Comparison of ENCODE assay signal across 22 cellular contexts in genomic region chr7:1747004-1747801, GRCh38.
"Had no signal": no experiment of that assay in that cellular context is flagged by ENCODE, and none has a peak within 500 bp of the region (broad histone marks: within the 10 kb centered on the region; RNA-seq: fewer than 3 reads in every experiment).

No MANE protein-coding gene starts in this region.

- H3K9me3 ChIP-seq: ascending aorta, body of pancreas, MG63, SJSA1 had no signal

- H3K27ac ChIP-seq: ascending aorta, body of pancreas, PC-9, SJSA1 had no signal

- H3K27me3 ChIP-seq: ascending aorta, MG63 had no signal

- H3K4me1 ChIP-seq: ascending aorta, SJSA1 had no signal

- DNase-seq: activated CD4-positive, alpha-beta T cell treated with anti-CD3 and anti-CD28 coated beads for 4 hours; activated CD8-positive, alpha-beta memory T cell treated with anti-CD3 and anti-CD28 coated beads, Interleukin-2, amount 10 ng/mL, durations not matched to agents 7 days and 5 days; activated effector memory CD4-positive, alpha-beta T cell treated with Interleukin-2 at 50 U/mL for 16 hours; activated naive CD4-positive, alpha-beta T cell; activated naive CD8-positive, alpha-beta T cell treated with anti-CD3 and anti-CD28 coated beads, Interleukin-2, amount 50 U/mL, for 24 hours; activated T-cell treated with anti-CD3 and anti-CD28 coated beads, Interleukin-2, amount 50 U/mL, for 24 hours; amniotic stem cell; body of pancreas; central memory CD4-positive, alpha-beta T cell; MG63; MV-4-11; NCI-H1105; NCI-H1436; NCI-H1694 treated with DMSO at 0.1 percent for 48 hours; NCI-H2081; NCI-H510A treated with DMSO at 0.1 percent for 48 hours; NCI-H69; PC-9; SHP77 had no signal

- H3K4me3 ChIP-seq: ascending aorta, body of pancreas, MG63, PC-9, SJSA1 had no signal

- ATAC-seq: activated CD8-positive, alpha-beta memory T cell treated with anti-CD3 and anti-CD28 coated beads, Interleukin-2, amount 10 ng/mL, durations not matched to agents 7 days and 5 days; activated naive CD4-positive, alpha-beta T cell treated with anti-CD3 and anti-CD28 coated beads, Interleukin-2, amount 50 U/mL, for 72 hours; activated naive CD8-positive, alpha-beta T cell treated with anti-CD3 and anti-CD28 coated beads, Interleukin-2, amount 50 U/mL, for 24 hours; body of pancreas had no signal

- H3K36me3 ChIP-seq: ascending aorta, MG63, SJSA1 had no signal
